Comparison of ENCODE assay signal across 12 cellular contexts in the genomic region with DNA sequence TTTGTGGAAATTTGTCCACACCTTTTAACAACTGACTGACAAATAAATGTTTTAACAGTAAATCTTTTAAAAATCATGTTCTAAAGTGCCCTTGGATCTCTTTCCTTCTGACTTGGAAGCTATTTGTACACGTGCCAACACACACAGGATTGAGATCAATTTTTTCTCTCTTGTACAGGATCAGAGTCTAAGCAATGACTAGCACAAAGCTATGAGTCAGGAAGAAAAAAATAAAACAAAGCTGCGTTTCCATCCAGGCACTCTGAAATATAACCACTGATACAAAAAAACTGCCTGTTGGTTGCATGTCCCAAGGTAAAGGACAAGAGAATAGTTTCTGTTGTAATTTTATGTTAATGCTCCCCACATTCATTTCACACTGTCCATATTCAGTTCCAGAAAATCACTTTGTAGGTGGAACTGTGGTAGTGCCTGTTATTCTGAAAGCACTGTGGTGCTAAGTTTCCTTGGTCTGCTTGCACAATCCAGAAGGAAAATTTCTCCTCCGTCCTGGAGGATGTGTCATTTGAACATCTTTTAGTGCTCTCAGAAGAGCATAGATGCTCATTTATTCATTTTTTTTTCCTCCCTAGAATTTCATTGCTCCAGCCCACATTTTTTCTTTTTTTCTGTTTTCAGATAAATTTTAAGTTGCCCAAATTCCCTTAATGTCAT.
DNase-seq lines count a peak whose midpoint lies in the region; ATAC-seq, FAIRE-seq and TF ChIP-seq lines count a peak whose summit lies in the region.
"Had no signal": no experiment of that assay in that cellular context is flagged by ENCODE, and none has a peak within 500 bp of the region (broad histone marks: within the 10 kb centered on the region; RNA-seq: fewer than 3 reads in every experiment).

No MANE protein-coding gene starts in this region.

- peak; percentile 43 for FAIRE-seq in RCC 7860 (lab: Jason Lieb, UNC)
- FAIRE-seq: K562 had no signal

- no peak for DNase-seq in RCC 7860 (ENCODE audit: low spot score)
- no peak for DNase-seq in mesothelial cell of epicardium (ENCODE audit: low spot score in 2 of 2, unreplicated experiment in 2 of 2)
- DNase-seq in type B pancreatic cell (ENCODE audit: extremely low spot score, unreplicated experiment) = no peak
- no peak for DNase-seq in COLO668 (lab: John Stamatoyannopoulos, UW; ENCODE audit: unreplicated experiment)
- no peak for DNase-seq in T-helper 1 cell
- no peak for DNase-seq in medulla oblongata (ENCODE audit: extremely low spot score)
- DNase-seq in NCI-H510A treated with DMSO at 0.1 percent for 48 hours (lab: John Stamatoyannopoulos, UW) = no peak
- DNase-seq: activated T-cell treated with anti-CD3 and anti-CD28 coated beads for 4 hours; effector memory CD8-positive, alpha-beta T cell; NCI-H69 had no signal

- H3K27ac Mint-ChIP-seq in mesothelial cell of epicardium (peak overlapping the region; percentile 16), type B pancreatic cell (peak overlapping the region; percentile 57)
- H3K27ac Mint-ChIP-seq: effector memory CD8-positive, alpha-beta T cell had no signal

- H3K9me3 Mint-ChIP-seq in mesothelial cell of epicardium (no peaks in the 10 kb centered on the region), type B pancreatic cell (no peaks in the 10 kb centered on the region)

- TF ChIP-seq CTCF in mesothelial cell of epicardium (IDR thresholded peaks at IDR 0.05; ENCODE audit: unreplicated experiment) = no peak
- TF ChIP-seq CTCF in type B pancreatic cell (conservative IDR thresholded peaks at IDR 0.05) = no peak

- no peak overlapping the region for H3K4me3 Mint-ChIP-seq in mesothelial cell of epicardium
- peak overlapping the region; percentile 24 for H3K4me3 Mint-ChIP-seq in type B pancreatic cell
- H3K4me3 Mint-ChIP-seq: effector memory CD8-positive, alpha-beta T cell had no signal

- no peaks in the 10 kb centered on the region for H3K36me3 Mint-ChIP-seq in mesothelial cell of epicardium
- H3K36me3 Mint-ChIP-seq in type B pancreatic cell = peaks cover 8% of the 10 kb centered on the region

- ATAC-seq in esophagus mucosa = peak; percentile 45
- ATAC-seq: effector memory CD8-positive, alpha-beta T cell; K562 had no signal

- H3K27me3 Mint-ChIP-seq in mesothelial cell of epicardium (ENCODE audit: low read depth) (no peaks in the 10 kb centered on the region), type B pancreatic cell (no peaks in the 10 kb centered on the region)
- H3K27me3 Mint-ChIP-seq: effector memory CD8-positive, alpha-beta T cell had no signal

- H3K4me1 Mint-ChIP-seq in mesothelial cell of epicardium (peaks cover 52% of the 10 kb centered on the region), type B pancreatic cell (ENCODE audit: unreplicated experiment) (peaks cover 35% of the 10 kb centered on the region)
